Comparison of ENCODE assay signal across 17 cellular contexts in genomic region chr5:151670074-151670686, GRCh38. TPM values are rescaled to one million over a fixed set of nuclear protein-coding genes. Genes with fewer than 3 reads are reported as not detected.
A peak's percentile ranks its signal among the peaks of the same experiment; 100 is the strongest.
DNase-seq lines count a peak whose midpoint lies in the region; ATAC-seq and TF ChIP-seq lines count a peak whose summit lies in the region.
"Had no signal": no experiment of that assay in that cellular context is flagged by ENCODE, and none has a peak within 500 bp of the region (broad histone marks: within the 10 kb centered on the region; RNA-seq: fewer than 3 reads in every experiment).

No MANE protein-coding gene starts in this region.

- peak overlapping the region in 3 of 4 donors; percentile 28 to 78 (median 62) for H3K27ac ChIP-seq in Peyer's patch
- peak overlapping the region; percentile 56 to 93 for H3K27ac ChIP-seq in testis

- TF ChIP-seq POLR2A in Peyer's patch (IDR thresholded peaks at IDR 0.05): no peak
- no peak for TF ChIP-seq POLR2A in testis (IDR thresholded peaks at IDR 0.05)

- intact Hi-C loops in testis (cut with DNase I; ENCODE audit: low total_unique reads): no loop called here

- DNase-seq in Peyer's patch (no peak), fibroblast of the aortic adventitia (ENCODE audit: low read depth) (peak; percentile 75), mucosa of gallbladder (ENCODE audit: low spot score) (peak; percentile 30), testis (peak; percentile 62), NAMALWA (ENCODE audit: low spot score) (no peak)
- DNase-seq in activated CD4-positive, alpha-beta T cell treated with anti-CD3 and anti-CD28 coated beads, Interleukin-2, amount 50 U/mL, for 4 hours: no peak
- DNase-seq in activated CD8-positive, alpha-beta memory T cell treated with anti-CD3 and anti-CD28 coated beads for 24 hours: no peak
- DNase-seq: activated CD4-positive, alpha-beta T cell treated with anti-CD3 and anti-CD28 coated beads, Interleukin-2, amount 50 U/mL, for 48 hours; activated naive CD4-positive, alpha-beta T cell treated with Interleukin-2 at 50 U/mL for 16 hours; GDM1; head of caudate nucleus; MM.1S; NCI-H2171 treated with DMSO at 0.1 percent for 48 hours; OCI-M1; stimulated activated CD4-positive, alpha-beta T cell treated with anti-CD3 and anti-CD28 coated beads, Interleukin-15, amount 100 ng/mL, for 24 hours; T-helper 17 cell had no signal

- H3K4me1 ChIP-seq in Peyer's patch (peaks cover 0 to 25% (median under 1%) of the 10 kb centered on the region in 4 donors), testis (peaks cover 74% of the 10 kb centered on the region)

- ATAC-seq in GM21515 (IDR thresholded peaks at IDR 0.05; ENCODE audit: unreplicated experiment): no peak
- ATAC-seq: T-helper 17 cell had no signal

- H3K4me3 ChIP-seq in Peyer's patch (no peak overlapping the region), fibroblast of the aortic adventitia (ENCODE audit: low read depth, low read length) (no peak overlapping the region), testis (no peak overlapping the region)

- TF ChIP-seq CTCF in Peyer's patch (IDR thresholded peaks at IDR 0.05): no peak
- TF ChIP-seq CTCF in fibroblast of the aortic adventitia (IDR thresholded peaks at IDR 0.05; ENCODE audit: insufficient read depth, low read length): no peak
- no peak for TF ChIP-seq CTCF in testis (IDR thresholded peaks at IDR 0.05)

- H3K27me3 ChIP-seq in Peyer's patch (no peaks in the 10 kb centered on the region), testis (no peaks in the 10 kb centered on the region)

- no peaks in the 10 kb centered on the region for H3K9me3 ChIP-seq in Peyer's patch
- H3K9me3 ChIP-seq in testis: no peaks in the 10 kb centered on the region

- WGBS in testis, 2 donors: 17 to 33% methylated on average over 4 of the region's 4 CpGs

- peaks cover 0 to 29% (median 0%) of the 10 kb centered on the region in 3 donors for H3K36me3 ChIP-seq in Peyer's patch
- H3K36me3 ChIP-seq in testis (ENCODE audit: low read depth, missing control alignments): no peaks in the 10 kb centered on the region

RNA-seq across cellular contexts. Expression of gene SPARC, which starts 16.5 kb away (rescaled TPM):
- total RNA-seq in Peyer's patch (100 to 1,000 TPM in 1 of 4 donors, 10 to 100 TPM in 3; 47.6 to 177 (median 68.6) TPM), fibroblast of the aortic adventitia (ENCODE audit: low replicate concordance) (1,011 and 5,653 TPM in 2 replicates), mucosa of gallbladder (985 TPM), testis (1,000 to 10,000 TPM; 1,884 to 2,585 TPM)
- polyA plus RNA-seq in testis (ENCODE audit: insufficient read depth, low read depth, low replicate concordance): 3,080 TPM

Comparison
In these comparisons a context has a peak if more than half of its experiments do, and no peak if none do; other contexts are left out.
1. DNase-seq: peak in fibroblast of the aortic adventitia (single experiment), mucosa of gallbladder (single experiment) and testis (single experiment); none in Peyer's patch (0 of 3), NAMALWA (single experiment), activated CD4-positive, alpha-beta T cell treated with anti-CD3 and anti-CD28 coated beads, Interleukin-2, amount 50 U/mL, for 4 hours (0 of 2) and activated CD8-positive, alpha-beta memory T cell treated with anti-CD3 and anti-CD28 coated beads for 24 hours (single experiment).